ENCODE assay signal across 8 cellular contexts in genomic region chr17:39668141-39668924, GRCh38. TPM values are rescaled to one million over a fixed set of nuclear protein-coding genes. Genes with fewer than 3 reads are reported as not detected.
DNase-seq lines count a peak whose midpoint lies in the region; ATAC-seq, FAIRE-seq and TF ChIP-seq lines count a peak whose summit lies in the region.

TSS of gene PNMT (plus strand) at chr17:39668453. CDS start at chr17:39668476, 23 bp downstream.

- no peaks in the 10 kb centered on the region for H3K36me3 ChIP-seq in HepG2 (replicated peaks in 1 of 2; ENCODE audit: control insufficient read depth in 1 of 2, insufficient read depth in 2 of 2, low read length in 2 of 2)

- peak; percentile 37 for FAIRE-seq in HepG2 (lab: Jason Lieb, UNC)

- H4K20me1 ChIP-seq in HepG2 (ENCODE audit: insufficient read depth, low read length): no peaks in the 10 kb centered on the region

- H3K4me3 Mint-ChIP-seq in activated CD4-positive, alpha-beta T cell treated with anti-CD3 and anti-CD28 coated beads, Interleukin-2, amount 10 ng/mL, durations not matched to agents 7 days and 5 days: no peak within 1 kb of the TSS

- POLR2A ChIA-PET in activated CD4-positive, alpha-beta T cell treated with anti-CD3 and anti-CD28 coated beads, Interleukin-2, amount 10 ng/mL, durations not matched to agents 7 days and 5 days (lab: Charles Lee): interaction anchor here (0.5 to 0.6 kb wide), 3 partner anchors 9 to 46 kb away, joined by 3 to 4 read pairs (median 4); no protein-coding TSS in a partner anchor
- POLR2A ChIA-PET in HepG2 (lab: Yijun Ruan, JAX): interaction anchor here (0.7 to 4.1 kb wide), 5 partner anchors 15 to 71 kb away, joined by 3 to 25 read pairs (median 6); partner anchors contain the start of gene PGAP3

- peak within 1 kb of the TSS; percentile 81 for H3K27ac Mint-ChIP-seq in activated CD4-positive, alpha-beta T cell treated with anti-CD3 and anti-CD28 coated beads, Interleukin-2, amount 10 ng/mL, durations not matched to agents 7 days and 5 days

- peak; percentile 72 for DNase-seq in GM03348 (ENCODE audit: low spot score)
- DNase-seq in NCI-H1092 treated with DMSO at 0.1 percent for 48 hours (lab: John Stamatoyannopoulos, UW): peak; percentile 61
- DNase-seq in activated CD4-positive, alpha-beta T cell treated with anti-CD3 and anti-CD28 coated beads, Interleukin-2, amount 10 ng/mL, durations not matched to agents 7 days and 5 days: peak; percentile 72
- no peak for DNase-seq in coronary artery (ENCODE audit: low spot score)
- peak; percentile 56 for DNase-seq in HepG2 (ENCODE audit: low spot score)
- DNase-seq in stimulated activated CD4-positive, alpha-beta T cell treated with anti-CD3 and anti-CD28 coated beads, TNF-alpha, amount 100 ng/mL, for 24 hours (ENCODE audit: low read depth in 3 of 3): peak; percentile 40 to 75 (median 46)
- DNase-seq in NCI-H2196 (lab: John Stamatoyannopoulos, UW; ENCODE audit: unreplicated experiment): no peak

- peaks cover 11 to 51% of the 10 kb centered on the region in 2 experiments for H3K27me3 ChIP-seq in HepG2 (ENCODE audit: control insufficient read depth in 1 of 2, insufficient read depth in 2 of 2, low read length in 2 of 2)

- BruUV-seq in HepG2 (replicated peaks; lab: Mats Ljungman, UMichigan): no TSS peak

- no peaks in the 10 kb centered on the region for H3K79me2 ChIP-seq in HepG2 (ENCODE audit: insufficient read depth, low read length)

- peaks cover 77% of the 10 kb centered on the region for H3K4me1 ChIP-seq in HepG2 (ENCODE audit: insufficient read depth, low read length)

- TF ChIP-seq CTCF in coronary artery (IDR thresholded peaks at IDR 0.05) (peak; percentile 41), HepG2 (CRISPR knock-in tag; IDR thresholded peaks at IDR 0.05) (peak; percentile 94)

- CTCF ChIA-PET in activated CD4-positive, alpha-beta T cell treated with anti-CD3 and anti-CD28 coated beads, Interleukin-2, amount 10 ng/mL, durations not matched to agents 7 days and 5 days (lab: Charles Lee): interaction anchor here (0.5 to 3.0 kb wide), 13 partner anchors 9 to 612 kb away, joined by 3 to 14 read pairs (median 3); no protein-coding TSS in a partner anchor
- CTCF ChIA-PET in HepG2 (lab: Yijun Ruan, JAX; ENCODE audit: low intra/inter-chr PET ratio, low total read pairs): interaction anchor here (1.0 to 8.5 kb wide), 5 partner anchors 15 to 86 kb away, joined by 3 to 136 read pairs (median 5); partner anchors contain the start of gene MIEN1

- peak within 1 kb of the TSS; percentile 70 for H3K4me3 ChIP-seq in coronary artery
- peak within 1 kb of the TSS; percentile 24 to 66 (median 46); a peak in 5 of 6 replicates for H3K4me3 ChIP-seq in HepG2 (replicated peaks in 1 of 3; ENCODE audit: insufficient read depth in 1 of 3, low read depth in 2 of 3, low read length in 3 of 3)

- no peaks in the 10 kb centered on the region for H3K9me3 ChIP-seq in HepG2 (ENCODE audit: low read length)

- H3K27ac ChIP-seq in coronary artery (peak within 1 kb of the TSS; percentile 66 to 82), HepG2 (ENCODE audit: extremely low read length, insufficient read depth, low read length) (no peak within 1 kb of the TSS)

- H3K4me1 Mint-ChIP-seq in activated CD4-positive, alpha-beta T cell treated with anti-CD3 and anti-CD28 coated beads, Interleukin-2, amount 10 ng/mL, durations not matched to agents 7 days and 5 days: peaks cover 6% of the 10 kb centered on the region

- H3K36me3 Mint-ChIP-seq in activated CD4-positive, alpha-beta T cell treated with anti-CD3 and anti-CD28 coated beads, Interleukin-2, amount 10 ng/mL, durations not matched to agents 7 days and 5 days (ENCODE audit: low read depth): no peaks in the 10 kb centered on the region

- ATAC-seq in HepG2: peak; percentile 39
- ATAC-seq in HG03521 (IDR thresholded peaks at IDR 0.05; ENCODE audit: unreplicated experiment): no peak

- peak; percentile 85 for TF ChIP-seq RAD21 in HepG2 (CRISPR knock-in tag; IDR thresholded peaks at IDR 0.05)

- no peak for TF ChIP-seq POLR2A in HepG2 (IDR thresholded peaks at IDR 0.05; ENCODE audit: insufficient read depth in 1 of 2, low read depth in 2 of 2, low read length in 2 of 2)

- peaks cover 28% of the 10 kb centered on the region for H3K27me3 Mint-ChIP-seq in activated CD4-positive, alpha-beta T cell treated with anti-CD3 and anti-CD28 coated beads, Interleukin-2, amount 10 ng/mL, durations not matched to agents 7 days and 5 days

- peak within 1 kb of the TSS; percentile 60 for H3K9ac ChIP-seq in HepG2 (ENCODE audit: insufficient read depth, low read depth, low read length)

- in situ Hi-C loops in HepG2 (cut with HindIII; ENCODE audit: extremely low pct_ligation_motif_present, low pct_unique_long_range_greater_than_20kb): no loop called here

- H2AFZ ChIP-seq in HepG2 (ENCODE audit: low read length): no peak within 1 kb of the TSS

- intact Hi-C loops in HepG2 (cut with micrococcal nuclease; ENCODE audit: unreplicated experiment): loop anchor here (2.0 kb wide), 1 partner anchor 46 kb away; no protein-coding TSS in a partner anchor

- 2% methylated on average over 71 of the region's 73 CpGs for WGBS in HepG2 (ENCODE audit: low lambda C conversion rate)

- TF ChIP-seq EP300 in HepG2 (IDR thresholded peaks at IDR 0.05; ENCODE audit: low read depth in 2 of 2, low read length in 2 of 2): no peak
- TF ChIP-seq EP300 in HepG2 (CRISPR knock-in tag; IDR thresholded peaks at IDR 0.05; ENCODE audit: borderline replicate concordance): no peak; the same call in 1 of the 2 replicates

- H3K4me2 ChIP-seq in HepG2 (ENCODE audit: low read depth, low read length): peak within 1 kb of the TSS; percentile 81

- no peaks in the 10 kb centered on the region for H3K9me3 Mint-ChIP-seq in activated CD4-positive, alpha-beta T cell treated with anti-CD3 and anti-CD28 coated beads, Interleukin-2, amount 10 ng/mL, durations not matched to agents 7 days and 5 days

TF ChIP-seq in HepG2, 621 proteins besides CTCF, POLR2A, EP300 and RAD21 (continues in another document):
- TF ChIP-seq HNF1A (IDR thresholded peaks at IDR 0.05; ENCODE audit: low read depth) (no peak), HNF1A (CRISPR knock-in tag; IDR thresholded peaks at IDR 0.05; ENCODE audit: borderline replicate concordance) (no peak)

RNA-seq across cellular contexts. Expression of gene PNMT, which starts in this region (rescaled TPM):
- total RNA-seq in activated CD4-positive, alpha-beta T cell treated with anti-CD3 and anti-CD28 coated beads, Interleukin-2, amount 10 ng/mL, durations not matched to agents 7 days and 5 days: under 1 TPM in 1 of 2 experiments, not detected in 1; 0.19 TPM
- not detected in 2 replicates for total RNA-seq in HepG2 (2016; rRNA removed; fragmentation: Illumina TruSeq; extraction: Trizol)
- not detected in 2 replicates for total RNA-seq in HepG2 (2016; cell fraction: cytosol; rRNA removed; fragmentation: Illumina TruSeq; extraction: Trizol; ENCODE audit: low read depth)
- not detected in 2 replicates for total RNA-seq in HepG2 (2016; cell fraction: insoluble cytoplasmic fraction; rRNA removed; fragmentation: Illumina TruSeq; extraction: Trizol)
- 0.17 TPM in 1 of 2 replicates, not detected in the other for total RNA-seq in HepG2 (2016; cell fraction: membrane; rRNA removed; fragmentation: Illumina TruSeq; extraction: Trizol)
- total RNA-seq in HepG2 (2016; cell fraction: nucleus; rRNA removed; fragmentation: Illumina TruSeq; extraction: Trizol): not detected in 2 replicates
- polyA plus RNA-seq in HepG2 (2011; rRNA removed): 0.22 and 0.25 TPM in 2 replicates
- 0.08 and 0.13 TPM in 2 replicates for polyA plus RNA-seq in HepG2 (2011; cell fraction: cytosol; rRNA removed)
- 0.56 and 0.71 TPM in 2 replicates for polyA plus RNA-seq in HepG2 (2011; cell fraction: nucleus; rRNA removed)
- polyA plus RNA-seq in HepG2 (2012): 0.31 TPM in 1 of 2 replicates, not detected in the other
- 0.11 TPM in 1 of 2 replicates, not detected in the other for polyA plus RNA-seq in HepG2 (2016; cell fraction: cytosol; fragmentation: Illumina TruSeq; extraction: Trizol; ENCODE audit: low read depth)
- polyA plus RNA-seq in HepG2 (2016; cell fraction: insoluble cytoplasmic fraction; fragmentation: Illumina TruSeq; extraction: Trizol; ENCODE audit: low read depth): not detected in 2 replicates
- polyA plus RNA-seq in HepG2 (2016; cell fraction: membrane; fragmentation: Illumina TruSeq; extraction: Trizol; ENCODE audit: low read depth): 0.15 TPM in 1 of 2 replicates, not detected in the other
- polyA plus RNA-seq in HepG2 (2016; cell fraction: nucleus; fragmentation: Illumina TruSeq; extraction: Trizol; ENCODE audit: insufficient read depth, low read depth): not detected in 2 replicates
- polyA minus RNA-seq in HepG2 (2011; rRNA and poly(A)+ RNA removed; ENCODE audit: low replicate concordance): not detected in 2 replicates
- not detected in 2 replicates for polyA minus RNA-seq in HepG2 (2011; cell fraction: cytosol; rRNA and poly(A)+ RNA removed)
- not detected in 2 replicates for polyA minus RNA-seq in HepG2 (2011; cell fraction: nucleus; rRNA and poly(A)+ RNA removed)

Comparison
In these comparisons a context has a peak if more than half of its experiments do, and no peak if none do; other contexts are left out.
1. Peak in DNase-seq in activated CD4-positive, alpha-beta T cell treated with anti-CD3 and anti-CD28 coated beads, Interleukin-2, amount 10 ng/mL, durations not matched to agents 7 days and 5 days; RNA of the gene not detected or under 1 TPM.
2. Peak in DNase-seq, ATAC-seq, H3K4me3 ChIP-seq, H3K9ac ChIP-seq and H3K4me2 ChIP-seq in HepG2; RNA of the gene not detected or under 1 TPM.
3. DNase-seq: peak in GM03348 (single experiment), NCI-H1092 treated with DMSO at 0.1 percent for 48 hours (single experiment) and stimulated activated CD4-positive, alpha-beta T cell treated with anti-CD3 and anti-CD28 coated beads, TNF-alpha, amount 100 ng/mL, for 24 hours (3 of 3); none in coronary artery (single experiment) and NCI-H2196 (single experiment).